In genomic region chr6:1984346-1984994, GRCh38 we compare ENCODE assay signal across 36 cellular contexts.
"Had no signal": no experiment of that assay in that cellular context is flagged by ENCODE, and none has a peak within 500 bp of the region (broad histone marks: within the 10 kb centered on the region; RNA-seq: fewer than 3 reads in every experiment).

No MANE protein-coding gene starts in this region.

- DNase-seq: activated B cell treated with CpG ODN at 0.5 μM for 24 hours; activated CD4-positive, alpha-beta memory T cell treated with anti-CD3 and anti-CD28 coated beads for 36 hours; activated CD4-positive, alpha-beta T cell treated with anti-CD3 and anti-CD28 coated beads for 36 hours; activated CD4-positive, alpha-beta T cell treated with anti-CD3 and anti-CD28 coated beads, Interleukin-2, amount 10 ng/mL, durations not matched to agents 24 days and 14 days; activated CD4-positive, CD25-positive, alpha-beta regulatory T cell treated with anti-CD3 and anti-CD28 coated beads, Interleukin-2, amount 50 U/mL, for 72 hours; activated CD8-positive, alpha-beta memory T cell treated with anti-CD3 and anti-CD28 coated beads, Interleukin-2, amount 10 ng/mL, durations not matched to agents 7 days and 5 days; activated CD8-positive, alpha-beta memory T cell treated with anti-CD3 and anti-CD28 coated beads, Interleukin-2, amount 50 U/mL, for 4 hours; activated CD8-positive, alpha-beta T cell treated with anti-CD3 and anti-CD28 coated beads, Interleukin-2, amount 10 ng/mL, durations not matched to agents 7 days and 5 days; activated effector memory CD4-positive, alpha-beta T cell treated with anti-CD3 and anti-CD28 coated beads, Interleukin-2, amount 50 U/mL, for 16 hours; activated naive CD4-positive, alpha-beta T cell treated with anti-CD3 and anti-CD28 coated beads for 36 hours; activated naive CD8-positive, alpha-beta T cell treated with anti-CD3 and anti-CD28 coated beads, Interleukin-2, amount 10 ng/mL, durations not matched to agents 7 days and 5 days; activated T-cell treated with anti-CD3 and anti-CD28 coated beads, Interleukin-2, amount 50 U/mL, for 1 hour; activated T-cell treated with anti-CD3 and anti-CD28 coated beads, Interleukin-2, amount 50 U/mL, for 48 hours; amniotic stem cell; anterior cingulate cortex; brain microvascular endothelial cell; dorsolateral prefrontal cortex; effector CD4-positive, alpha-beta T cell; effector memory CD8-positive, alpha-beta T cell; esophagus squamous epithelium; foreskin keratinocyte; gastrocnemius medialis; glutamatergic neuron; heart left ventricle; hypothalamus; T-helper 1 cell; T-helper 17 cell; T1000; WERI-Rb-1 had no signal

- H3K4me1 Mint-ChIP-seq: activated B cell treated with CpG ODN at 0.5 μM for 24 hours; activated CD4-positive, alpha-beta T cell treated with anti-CD3 and anti-CD28 coated beads for 36 hours; activated CD4-positive, alpha-beta T cell treated with anti-CD3 and anti-CD28 coated beads, Interleukin-2, amount 10 ng/mL, durations not matched to agents 24 days and 14 days; activated CD8-positive, alpha-beta memory T cell treated with anti-CD3 and anti-CD28 coated beads, Interleukin-2, amount 10 ng/mL, durations not matched to agents 7 days and 5 days; activated naive CD8-positive, alpha-beta T cell treated with anti-CD3 and anti-CD28 coated beads, Interleukin-2, amount 10 ng/mL, durations not matched to agents 7 days and 5 days; T-helper 17 cell had no signal

- H3K4me1 ChIP-seq: gastrocnemius medialis, heart left ventricle had no signal

- H3K4me3 ChIP-seq: coronary artery, dorsolateral prefrontal cortex, esophagus squamous epithelium, gastrocnemius medialis, heart left ventricle had no signal

- H3K27ac Mint-ChIP-seq: activated B cell treated with CpG ODN at 0.5 μM for 24 hours; activated CD4-positive, alpha-beta memory T cell treated with anti-CD3 and anti-CD28 coated beads for 36 hours; activated CD4-positive, alpha-beta T cell treated with anti-CD3 and anti-CD28 coated beads for 36 hours; activated CD4-positive, alpha-beta T cell treated with anti-CD3 and anti-CD28 coated beads, Interleukin-2, amount 10 ng/mL, durations not matched to agents 24 days and 14 days; activated CD8-positive, alpha-beta memory T cell treated with anti-CD3 and anti-CD28 coated beads, Interleukin-2, amount 10 ng/mL, durations not matched to agents 7 days and 5 days; activated CD8-positive, alpha-beta T cell treated with anti-CD3 and anti-CD28 coated beads, Interleukin-2, amount 10 ng/mL, durations not matched to agents 7 days and 5 days; activated naive CD4-positive, alpha-beta T cell treated with anti-CD3 and anti-CD28 coated beads for 36 hours; activated naive CD8-positive, alpha-beta T cell treated with anti-CD3 and anti-CD28 coated beads, Interleukin-2, amount 10 ng/mL, durations not matched to agents 7 days and 5 days; activated T-helper 1 cell treated with anti-CD3 and anti-CD28 coated beads, Interleukin-12 subunit alpha, Interleukin-12 subunit beta, Interleukin-2, Interleukin-4 antibody, amounts not matched to agents 30 ng/mL and 10 ng/mL and 1 ng/mL, durations not matched to agents 14 hours and 24 hours and 36 hours; activated T-helper 2 cell treated with anti-CD3 and anti-CD28 coated beads, Interferon-gamma antibody, Interleukin-2, Interleukin-4, amounts not matched to agents 10 μg/mL and 5 μg/mL and 100 μg/mL, durations not matched to agents 14 hours and 24 hours and 36 hours; dendritic cell treated with granulocyte-macrophage colony-stimulating factor and Interleukin-4, amounts not matched to agents 40 ng/mL and 50 ng/mL, for 4 days; effector memory CD8-positive, alpha-beta T cell; T-helper 17 cell; T-helper 2 cell treated with Interferon-gamma antibody and Interleukin-4, amounts not matched to agents 5 μg/mL and 100 μg/mL, for 36 hours had no signal

- H3K27me3 ChIP-seq: brain microvascular endothelial cell, dorsolateral prefrontal cortex, foreskin keratinocyte, gastrocnemius medialis, heart left ventricle had no signal

- H3K4me3 Mint-ChIP-seq: activated B cell treated with CpG ODN at 0.5 μM for 24 hours; activated CD4-positive, alpha-beta memory T cell treated with anti-CD3 and anti-CD28 coated beads for 36 hours; activated CD4-positive, alpha-beta T cell treated with anti-CD3 and anti-CD28 coated beads for 36 hours; activated CD4-positive, alpha-beta T cell treated with anti-CD3 and anti-CD28 coated beads, Interleukin-2, amount 10 ng/mL, durations not matched to agents 24 days and 14 days; activated CD8-positive, alpha-beta memory T cell treated with anti-CD3 and anti-CD28 coated beads, Interleukin-2, amount 10 ng/mL, durations not matched to agents 7 days and 5 days; activated CD8-positive, alpha-beta T cell treated with anti-CD3 and anti-CD28 coated beads, Interleukin-2, amount 10 ng/mL, durations not matched to agents 7 days and 5 days; activated naive CD4-positive, alpha-beta T cell treated with anti-CD3 and anti-CD28 coated beads for 36 hours; activated naive CD8-positive, alpha-beta T cell treated with anti-CD3 and anti-CD28 coated beads, Interleukin-2, amount 10 ng/mL, durations not matched to agents 7 days and 5 days; activated T-helper 1 cell treated with anti-CD3 and anti-CD28 coated beads, Interleukin-12 subunit alpha, Interleukin-12 subunit beta, Interleukin-2, Interleukin-4 antibody, amounts not matched to agents 30 ng/mL and 10 ng/mL and 1 ng/mL, durations not matched to agents 14 hours and 24 hours and 36 hours; central memory CD8-positive, alpha-beta T cell; dendritic cell treated with granulocyte-macrophage colony-stimulating factor and Interleukin-4, amounts not matched to agents 40 ng/mL and 50 ng/mL, for 4 days; effector memory CD8-positive, alpha-beta T cell; T-helper 17 cell; T-helper 2 cell treated with Interferon-gamma antibody and Interleukin-4, amounts not matched to agents 5 μg/mL and 100 μg/mL, for 36 hours had no signal

- H3K36me3 ChIP-seq: brain microvascular endothelial cell, esophagus squamous epithelium, gastrocnemius medialis, heart left ventricle, WERI-Rb-1 had no signal

- ATAC-seq: activated CD4-positive, alpha-beta T cell treated with anti-CD3 and anti-CD28 coated beads for 36 hours; activated CD8-positive, alpha-beta memory T cell treated with anti-CD3 and anti-CD28 coated beads, Interleukin-2, amount 10 ng/mL, durations not matched to agents 7 days and 5 days; activated CD8-positive, alpha-beta T cell treated with anti-CD3 and anti-CD28 coated beads, Interleukin-2, amount 10 ng/mL, durations not matched to agents 7 days and 5 days; activated naive CD4-positive, alpha-beta T cell treated with anti-CD3 and anti-CD28 coated beads, Interleukin-2, amount 50 U/mL, for 72 hours; effector memory CD8-positive, alpha-beta T cell; foreskin keratinocyte; gastrocnemius medialis; heart left ventricle; T-helper 17 cell had no signal

- H3K9me3 ChIP-seq: gastrocnemius medialis had no signal

- H3K27me3 Mint-ChIP-seq: activated B cell treated with CpG ODN at 0.5 μM for 24 hours; activated CD4-positive, alpha-beta memory T cell treated with anti-CD3 and anti-CD28 coated beads for 36 hours; activated CD4-positive, alpha-beta T cell treated with anti-CD3 and anti-CD28 coated beads for 36 hours; activated CD4-positive, alpha-beta T cell treated with anti-CD3 and anti-CD28 coated beads, Interleukin-2, amount 10 ng/mL, durations not matched to agents 24 days and 14 days; activated CD8-positive, alpha-beta memory T cell treated with anti-CD3 and anti-CD28 coated beads, Interleukin-2, amount 10 ng/mL, durations not matched to agents 7 days and 5 days; activated naive CD8-positive, alpha-beta T cell treated with anti-CD3 and anti-CD28 coated beads, Interleukin-2, amount 10 ng/mL, durations not matched to agents 7 days and 5 days; central memory CD8-positive, alpha-beta T cell; dendritic cell treated with granulocyte-macrophage colony-stimulating factor and Interleukin-4, amounts not matched to agents 40 ng/mL and 50 ng/mL, for 4 days; effector memory CD8-positive, alpha-beta T cell; T-helper 17 cell had no signal
